In genomic region chr2:177543007-177543760, GRCh38 we compare ENCODE assay signal across 12 cellular contexts.
DNase-seq lines count a peak whose midpoint lies in the region; ATAC-seq and TF ChIP-seq lines count a peak whose summit lies in the region.
"Had no signal": no experiment of that assay in that cellular context is flagged by ENCODE, and none has a peak within 500 bp of the region (broad histone marks: within the 10 kb centered on the region; RNA-seq: fewer than 3 reads in every experiment).

No MANE protein-coding gene starts in this region.

- no peaks in the 10 kb centered on the region for H4K20me1 ChIP-seq in neural progenitor cell (ENCODE audit: low read depth)

- no peaks in the 10 kb centered on the region for H3K36me3 ChIP-seq in neural progenitor cell

- peaks cover 6% of the 10 kb centered on the region for H3K4me1 Mint-ChIP-seq in neural progenitor cell

- H3K27ac ChIP-seq in neural progenitor cell, result no peak overlapping the region
- H3K27ac ChIP-seq: epithelial cell of prostate had no signal

- H3K9me3 Mint-ChIP-seq in neural progenitor cell, result peaks cover 10% of the 10 kb centered on the region
- H3K9me3 Mint-ChIP-seq: activated naive CD4-positive, alpha-beta T cell treated with anti-CD3 and anti-CD28 coated beads, Interleukin-2, amount 10 ng/mL, durations not matched to agents 7 days and 5 days had no signal

- no peak for TF ChIP-seq CTCF in neural progenitor cell (IDR thresholded peaks at IDR 0.05)

- in situ Hi-C loops in SK-MEL-5 (cut with HindIII; ENCODE audit: low pct_unique_long_range_greater_than_20kb, low sequenced_read_pairs), result no loop called here

- H3K27me3 Mint-ChIP-seq in neural progenitor cell (ENCODE audit: insufficient read depth, low read depth), result peaks cover 4% of the 10 kb centered on the region
- H3K27me3 Mint-ChIP-seq: activated naive CD4-positive, alpha-beta T cell treated with anti-CD3 and anti-CD28 coated beads, Interleukin-2, amount 10 ng/mL, durations not matched to agents 7 days and 5 days had no signal

- H3K4me1 ChIP-seq in neural progenitor cell, result peaks cover 5% of the 10 kb centered on the region

- peaks cover 3% of the 10 kb centered on the region for H3K9me3 ChIP-seq in neural progenitor cell (ENCODE audit: low read depth)

- H2AFZ ChIP-seq in neural progenitor cell (replicated peaks), result no peak overlapping the region

- no peak overlapping the region for H3K9ac ChIP-seq in neural progenitor cell

- H3K36me3 Mint-ChIP-seq in neural progenitor cell, result no peaks in the 10 kb centered on the region

- no peak overlapping the region for H3K27ac Mint-ChIP-seq in neural progenitor cell
- H3K27ac Mint-ChIP-seq: activated naive CD4-positive, alpha-beta T cell treated with anti-CD3 and anti-CD28 coated beads, Interleukin-2, amount 10 ng/mL, durations not matched to agents 7 days and 5 days had no signal

- H3K4me3 ChIP-seq in skeletal muscle cell (ENCODE audit: low read depth, low read length) (no peak overlapping the region), neural progenitor cell (no peak overlapping the region)

- no peak overlapping the region for H3K4me2 ChIP-seq in neural progenitor cell

- no peak overlapping the region for H3K4me3 Mint-ChIP-seq in neural progenitor cell
- H3K4me3 Mint-ChIP-seq: activated naive CD4-positive, alpha-beta T cell treated with anti-CD3 and anti-CD28 coated beads, Interleukin-2, amount 10 ng/mL, durations not matched to agents 7 days and 5 days had no signal

- ATAC-seq in GM19324 (IDR thresholded peaks at IDR 0.05; ENCODE audit: low FRiP score, unreplicated experiment) (no peak), GM18873 (IDR thresholded peaks at IDR 0.05; ENCODE audit: low FRiP score, unreplicated experiment) (no peak)

- peak; percentile 10 for DNase-seq in GOT3 (lab: John Stamatoyannopoulos, UW)
- peak; percentile 81 for DNase-seq in SK-MEL-5 (ENCODE audit: low read depth, low spot score)
- peak; percentile 87 for DNase-seq in fibroblast of peridontal ligament (ENCODE audit: extremely low read depth)
- peak; percentile 84 for DNase-seq in skeletal muscle cell (ENCODE audit: low read depth)
- DNase-seq in neural progenitor cell (ENCODE audit: low spot score), result no peak
- DNase-seq: activated CD4-positive, alpha-beta T cell treated with anti-CD3 and anti-CD28 coated beads for 48 hours; activated naive CD4-positive, alpha-beta T cell treated with anti-CD3 and anti-CD28 coated beads, Interleukin-2, amount 10 ng/mL, durations not matched to agents 7 days and 5 days; GDM1; NCI-H187 had no signal

- no peaks in the 10 kb centered on the region for H3F3A ChIP-seq in neural progenitor cell (ENCODE audit: low read depth)

- no peaks in the 10 kb centered on the region for H3K27me3 ChIP-seq in neural progenitor cell

- no peaks in the 10 kb centered on the region for H3K79me2 ChIP-seq in neural progenitor cell (ENCODE audit: low read depth)
